ENCODE assay signal across 8 cellular contexts in the genomic region with DNA sequence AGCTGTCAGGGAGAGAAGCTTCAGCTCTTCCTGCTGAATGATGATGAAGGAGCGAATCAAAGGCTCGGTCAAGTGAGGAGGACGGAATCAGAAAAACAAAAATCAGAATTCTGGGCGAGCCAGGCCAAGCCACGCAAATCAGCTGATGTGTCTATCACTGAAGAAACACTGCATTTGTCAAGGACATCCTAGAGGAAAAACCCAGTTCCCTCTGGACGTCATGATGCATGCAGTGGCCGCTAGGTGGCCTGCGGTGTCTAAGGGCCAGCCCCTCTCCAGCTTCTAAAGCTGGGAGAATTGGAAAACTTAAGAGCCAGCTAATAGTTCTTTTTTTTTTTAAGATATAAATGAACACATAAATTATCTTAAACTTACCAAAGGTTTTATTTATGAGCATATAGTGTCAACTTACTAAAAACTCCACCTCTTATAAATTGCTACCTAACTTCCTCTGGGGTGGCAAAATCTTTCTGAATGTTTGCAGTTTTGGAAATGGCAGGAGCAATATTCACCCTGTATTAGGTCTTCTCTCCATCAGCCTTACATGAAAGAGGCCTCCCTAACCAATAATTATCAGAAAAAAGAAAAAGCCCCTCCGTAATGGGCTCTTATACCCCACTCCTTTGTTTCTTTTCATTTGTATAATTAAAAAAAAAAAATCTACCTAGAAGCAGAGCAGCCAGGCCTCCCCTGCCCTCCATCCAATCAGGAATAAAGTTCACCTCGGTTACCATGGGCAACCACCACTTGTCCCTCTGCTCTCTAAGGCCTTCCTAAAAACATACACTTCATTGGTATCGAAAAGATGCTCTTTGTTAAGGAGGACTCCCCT.
DNase-seq lines count a peak whose midpoint lies in the region; ATAC-seq and TF ChIP-seq lines count a peak whose summit lies in the region.

No MANE protein-coding gene starts in this region.

- H3K27me3 ChIP-seq in fibroblast of lung (ENCODE audit: control insufficient read depth, insufficient read depth, low read length) (no peaks in the 10 kb centered on the region), neural progenitor cell (no peaks in the 10 kb centered on the region)

- no peaks in the 10 kb centered on the region for H3K36me3 Mint-ChIP-seq in neural progenitor cell

- H3K4me2 ChIP-seq in fibroblast of lung (ENCODE audit: extremely low read depth, insufficient read depth, low read length): no peak overlapping the region
- no peak overlapping the region for H3K4me2 ChIP-seq in neural progenitor cell

- H3K36me3 ChIP-seq in fibroblast of lung (ENCODE audit: control insufficient read depth, insufficient read depth, low read length) (no peaks in the 10 kb centered on the region), neural progenitor cell (no peaks in the 10 kb centered on the region)

- H3K9me3 ChIP-seq in fibroblast of lung (ENCODE audit: control insufficient read depth, insufficient read depth, low read depth, low read length) (no peaks in the 10 kb centered on the region), neural progenitor cell (ENCODE audit: low read depth) (no peaks in the 10 kb centered on the region)

- peaks cover 3% of the 10 kb centered on the region for H3K4me1 Mint-ChIP-seq in neural progenitor cell

- no peaks in the 10 kb centered on the region for H3K4me1 ChIP-seq in fibroblast of lung (ENCODE audit: control insufficient read depth, extremely low read depth, insufficient read depth, low read length)
- no peaks in the 10 kb centered on the region for H3K4me1 ChIP-seq in neural progenitor cell

- H3K4me3 ChIP-seq in fibroblast of lung (replicated peaks in 1 of 4; ENCODE audit: control extremely low read depth in 1 of 4, insufficient read depth in 1 of 4, low read depth in 3 of 4, low read length in 4 of 4): no peak overlapping the region
- no peak overlapping the region for H3K4me3 ChIP-seq in neural progenitor cell

- H3K9ac ChIP-seq in fibroblast of lung (ENCODE audit: insufficient read depth, low read length): no peak overlapping the region
- no peak overlapping the region for H3K9ac ChIP-seq in neural progenitor cell

- no peak overlapping the region for H3K27ac ChIP-seq in fibroblast of lung (ENCODE audit: insufficient read depth, low read length)
- no peak overlapping the region for H3K27ac ChIP-seq in neural progenitor cell

- H2AFZ ChIP-seq in fibroblast of lung (ENCODE audit: low read length) (no peak overlapping the region), neural progenitor cell (replicated peaks) (peak overlapping the region; percentile 28)

- peaks cover 9% of the 10 kb centered on the region for H3K27me3 Mint-ChIP-seq in neural progenitor cell (ENCODE audit: insufficient read depth, low read depth)

- no peaks in the 10 kb centered on the region for H3F3A ChIP-seq in neural progenitor cell (ENCODE audit: low read depth)

- peaks cover 23% of the 10 kb centered on the region for H3K9me3 Mint-ChIP-seq in neural progenitor cell

- peak; percentile 62 for ATAC-seq in HG03354 (IDR thresholded peaks at IDR 0.05; ENCODE audit: poor library complexity, severe bottlenecking, unreplicated experiment)
- ATAC-seq in GM19467 (IDR thresholded peaks at IDR 0.05; ENCODE audit: unreplicated experiment): no peak
- no peak for ATAC-seq in HG02884 (IDR thresholded peaks at IDR 0.05; ENCODE audit: unreplicated experiment)

- DNase-seq in GM03348 (ENCODE audit: low spot score) (peak; percentile 84), RPMI7951 (ENCODE audit: low read depth) (peak; percentile 28), fibroblast of lung (ENCODE audit: low read depth in 2 of 2) (peak; percentile 30 to 61), neural progenitor cell (ENCODE audit: low spot score) (peak; percentile 79), NCI-H1048 (lab: John Stamatoyannopoulos, UW) (no peak)

- H3K4me3 Mint-ChIP-seq in neural progenitor cell: no peak overlapping the region

- peak overlapping the region; percentile 29 for H3K27ac Mint-ChIP-seq in neural progenitor cell

- H4K20me1 ChIP-seq in fibroblast of lung (ENCODE audit: control insufficient read depth, extremely low read depth, insufficient read depth, low read length) (no peaks in the 10 kb centered on the region), neural progenitor cell (ENCODE audit: low read depth) (no peaks in the 10 kb centered on the region)

- H3K79me2 ChIP-seq in fibroblast of lung (ENCODE audit: control insufficient read depth, insufficient read depth, low read length): no peaks in the 10 kb centered on the region
- H3K79me2 ChIP-seq in neural progenitor cell (ENCODE audit: low read depth): no peaks in the 10 kb centered on the region

- peak; percentile 85 to 91 for TF ChIP-seq CTCF in fibroblast of lung (conservative IDR thresholded peaks at IDR 0.05 in 1 of 2, IDR thresholded peaks at IDR 0.05 in 1 of 2; ENCODE audit: low read depth in 1 of 2, low read length in 2 of 2)
- peak; percentile 95 for TF ChIP-seq CTCF in neural progenitor cell (IDR thresholded peaks at IDR 0.05)
